Comparison of ENCODE assay signal across 13 cellular contexts in genomic region chr18:57533399-57533884, GRCh38. TPM values are rescaled to one million over a fixed set of nuclear protein-coding genes. Genes with fewer than 3 reads are reported as not detected.
DNase-seq lines count a peak whose midpoint lies in the region; ATAC-seq and TF ChIP-seq lines count a peak whose summit lies in the region.
"Had no signal": no experiment of that assay in that cellular context is flagged by ENCODE, and none has a peak within 500 bp of the region (broad histone marks: within the 10 kb centered on the region; RNA-seq: fewer than 3 reads in every experiment).

No MANE protein-coding gene starts in this region.

- no peak overlapping the region for H3K4me3 ChIP-seq in PC-3 (ENCODE audit: low read length)
- no peak overlapping the region for H3K4me3 ChIP-seq in fibroblast of the aortic adventitia (ENCODE audit: low read depth, low read length)
- H3K4me3 ChIP-seq in HAP-1 = no peak overlapping the region
- H3K4me3 ChIP-seq: MG63 had no signal

- H3K9me3 Mint-ChIP-seq in H9 (no peaks in the 10 kb centered on the region), neural crest cell (no peaks in the 10 kb centered on the region)
- H3K9me3 Mint-ChIP-seq: dendritic cell treated with granulocyte-macrophage colony-stimulating factor and Interleukin-4, amounts not matched to agents 40 ng/mL and 50 ng/mL, for 4 days had no signal

- no peak overlapping the region for H3T11ph ChIP-seq in H9 (ENCODE audit: low read length)

- H4K8ac ChIP-seq in H9 (replicated peaks; ENCODE audit: insufficient read length, low read depth, low read length) = no peak overlapping the region

- peaks cover 25 to 29% of the 10 kb centered on the region in 2 experiments for H3K4me1 Mint-ChIP-seq in H9
- peaks cover 35% of the 10 kb centered on the region for H3K4me1 Mint-ChIP-seq in neural crest cell

- H2BK120ac ChIP-seq in H9 (ENCODE audit: low read depth, low read length, poor library complexity, severe bottlenecking) = no peak overlapping the region

- H3K4me2 ChIP-seq in H9 (ENCODE audit: insufficient read depth, insufficient read length, low read length) (no peak overlapping the region), PC-3 (ENCODE audit: low read length) (no peak overlapping the region)

- H3K23me2 ChIP-seq in H9 (ENCODE audit: insufficient read length, low read depth, low read length, poor library complexity, severe bottlenecking) = no peaks in the 10 kb centered on the region

- H2BK15ac ChIP-seq in H9 (ENCODE audit: low read depth, low read length) = no peak overlapping the region

- H3K56ac ChIP-seq in H9 (ENCODE audit: insufficient read length, low read depth, low read length) = no peak overlapping the region

- no peak overlapping the region for H3K14ac ChIP-seq in H9 (ENCODE audit: insufficient read depth, low read length)

- H4K20me1 ChIP-seq in H9 (ENCODE audit: control insufficient read depth, insufficient read depth, insufficient read length) (no peaks in the 10 kb centered on the region), PC-3 (ENCODE audit: low read length) (no peaks in the 10 kb centered on the region)

- no peak overlapping the region for H2BK20ac ChIP-seq in H9 (ENCODE audit: low read depth, low read length, poor library complexity, severe bottlenecking)

- no peaks in the 10 kb centered on the region for H3K36me3 Mint-ChIP-seq in H9 (ENCODE audit: insufficient read depth in 1 of 3, low read depth in 3 of 3)
- no peaks in the 10 kb centered on the region for H3K36me3 Mint-ChIP-seq in neural crest cell (ENCODE audit: low read depth)

- H3K9me3 ChIP-seq in H9 (ENCODE audit: control insufficient read depth, low read depth, low read length) = no peaks in the 10 kb centered on the region
- no peaks in the 10 kb centered on the region for H3K9me3 ChIP-seq in PC-3 (ENCODE audit: low read length)
- H3K9me3 ChIP-seq in HAP-1 = no peaks in the 10 kb centered on the region
- H3K9me3 ChIP-seq: MG63 had no signal

- no peak overlapping the region for H4K5ac ChIP-seq in H9 (ENCODE audit: insufficient read length, low read depth, low read length)

- no peak overlapping the region for H3K23ac ChIP-seq in H9 (ENCODE audit: insufficient read length, low read depth, low read length)

- intact Hi-C loops in PC-3 (cut with micrococcal nuclease) = no loop called here

- no peaks in the 10 kb centered on the region for H3F3A ChIP-seq in PC-3 (ENCODE audit: low read length, unreplicated experiment)

- H3K4me3 Mint-ChIP-seq in H9 (no peak overlapping the region), neural crest cell (peak overlapping the region; percentile 1)
- H3K4me3 Mint-ChIP-seq: dendritic cell treated with granulocyte-macrophage colony-stimulating factor and Interleukin-4, amounts not matched to agents 40 ng/mL and 50 ng/mL, for 4 days had no signal

- no peaks in the 10 kb centered on the region for H3K79me1 ChIP-seq in H9 (ENCODE audit: insufficient read depth, low read depth, low read length, poor library complexity, severe bottlenecking)

- H3K27ac ChIP-seq in H9 (ENCODE audit: insufficient read length, low read depth, low read length) (no peak overlapping the region), PC-3 (ENCODE audit: low read length) (no peak overlapping the region), caudate nucleus (ENCODE audit: low read depth, low read length) (no peak overlapping the region)

- peak overlapping the region in 2 of 3 experiments; percentile 22 to 89; a peak in 3 of 7 replicates for H3K27ac Mint-ChIP-seq in H9
- no peak overlapping the region for H3K27ac Mint-ChIP-seq in neural crest cell (ENCODE audit: unreplicated experiment)
- H3K27ac Mint-ChIP-seq: dendritic cell treated with granulocyte-macrophage colony-stimulating factor and Interleukin-4, amounts not matched to agents 40 ng/mL and 50 ng/mL, for 4 days had no signal

- H3K9ac ChIP-seq in H9 (ENCODE audit: extremely low read depth, insufficient read length, low read length) (no peak overlapping the region), PC-3 (ENCODE audit: low read length) (no peak overlapping the region)

- TF ChIP-seq CTCF in H9 (conservative IDR thresholded peaks at IDR 0.05) = no peak
- TF ChIP-seq CTCF in PC-3 (conservative IDR thresholded peaks at IDR 0.05; ENCODE audit: low read depth, low read length) = no peak
- TF ChIP-seq CTCF in fibroblast of the aortic adventitia (IDR thresholded peaks at IDR 0.05; ENCODE audit: insufficient read depth, low read length) = no peak
- no peak for TF ChIP-seq CTCF in neural crest cell (conservative IDR thresholded peaks at IDR 0.05)

- POLR2A ChIA-PET in PC-3 (lab: Charles Lee; ENCODE audit: unreplicated experiment) = no interaction called here

- H2AK5ac ChIP-seq in H9 (ENCODE audit: insufficient read length, low read length) = no peak overlapping the region

- H2AFZ ChIP-seq in H9 (ENCODE audit: low read length) = no peak overlapping the region
- H2AFZ ChIP-seq in PC-3 (ENCODE audit: low read length) = no peak overlapping the region

- no CpG with 5 or more reads among the region's 9 CpGs for WGBS in H9 (ENCODE audit: extremely low coverage, insufficient read length, low lambda C conversion rate)

- H3K79me2 ChIP-seq in H9 (ENCODE audit: insufficient read depth, low read length) = no peaks in the 10 kb centered on the region
- no peaks in the 10 kb centered on the region for H3K79me2 ChIP-seq in PC-3 (ENCODE audit: low read length)

- H3K27me3 ChIP-seq in H9 (ENCODE audit: insufficient read depth, low read length) = no peaks in the 10 kb centered on the region
- H3K27me3 ChIP-seq in PC-3 (ENCODE audit: low read length) = peaks cover 20% of the 10 kb centered on the region
- H3K27me3 ChIP-seq in HAP-1 (ENCODE audit: low read depth) = no peaks in the 10 kb centered on the region
- H3K27me3 ChIP-seq: MG63 had no signal

- DNase-seq in H9 (peak; percentile 55), PC-3 (no peak), fibroblast of the aortic adventitia (ENCODE audit: low read depth) (peak; percentile 37), neural crest cell (ENCODE audit: low read depth, low spot score) (peak; percentile 14), caudate nucleus (lab: John Stamatoyannopoulos, UW) (no peak), HAP-1 (ENCODE audit: low spot score in 2 of 2) (no peak)
- DNase-seq: activated gamma-delta T cell, MG63, trophoblast cell had no signal

- no peak overlapping the region for H4K91ac ChIP-seq in H9 (ENCODE audit: insufficient read length, low read depth, low read length)

- H3K4me1 ChIP-seq in H9 (ENCODE audit: insufficient read depth, low read length) = peaks cover 5% of the 10 kb centered on the region; the same call in 1 of the 2 replicates
- H3K4me1 ChIP-seq in PC-3 (ENCODE audit: insufficient read depth, low read length) = no peaks in the 10 kb centered on the region
- no peaks in the 10 kb centered on the region for H3K4me1 ChIP-seq in HAP-1

- in situ Hi-C loops in HAP-1 (cut with MboI; ENCODE audit: low sequenced_read_pairs) = no loop called here

- ATAC-seq in PC-3 (peak; percentile 22; the same call in 1 of the 2 replicates), GM18498 (IDR thresholded peaks at IDR 0.05; ENCODE audit: unreplicated experiment) (no peak), HG02588 (IDR thresholded peaks at IDR 0.05; ENCODE audit: unreplicated experiment) (no peak)
- ATAC-seq: activated CD4-positive, CD25-positive, alpha-beta regulatory T cell treated with anti-CD3 and anti-CD28 coated beads, Interleukin-2, amount 50 U/mL, for 24 hours had no signal

- no peak overlapping the region for H2BK5ac ChIP-seq in H9 (ENCODE audit: insufficient read length, low read length)

- no peak overlapping the region for H3K4ac ChIP-seq in H9 (ENCODE audit: low read depth, low read length)

- H3K9me2 ChIP-seq in PC-3 (replicated peaks; ENCODE audit: low read length) = no peaks in the 10 kb centered on the region

- CTCF ChIA-PET in PC-3 (lab: Charles Lee) = interaction anchor here (0.5 kb wide), 1 partner anchor 87 kb away, joined by 8 read pairs; no protein-coding TSS in a partner anchor

- H3K27me3 Mint-ChIP-seq in H9 (ENCODE audit: low read depth) (no peaks in the 10 kb centered on the region), neural crest cell (ENCODE audit: low read depth) (peaks cover 5% of the 10 kb centered on the region)

- no peak overlapping the region for H3K18ac ChIP-seq in H9 (ENCODE audit: insufficient read length, low read depth, low read length)

- BruUV-seq in PC-3 (replicated peaks; lab: Mats Ljungman, UMichigan) = no TSS peak

- no peak overlapping the region for H2BK12ac ChIP-seq in H9 (ENCODE audit: insufficient read length, low read depth, low read length)

- H3K36me3 ChIP-seq in PC-3 (ENCODE audit: low read depth, low read length) (no peaks in the 10 kb centered on the region), HAP-1 (replicated peaks) (no peaks in the 10 kb centered on the region)
- H3K36me3 ChIP-seq: MG63 had no signal

RNA-seq across cellular contexts. Expression of gene FECH, which starts 53.1 kb away (rescaled TPM):
- total RNA-seq in H9 (2021) (24.1 and 24.8 TPM in 2 replicates), PC-3 (2014; rRNA removed) (87.7 and 136 TPM in 2 replicates), fibroblast of the aortic adventitia (ENCODE audit: low replicate concordance) (13.8 and 29.9 TPM in 2 replicates), neural crest cell (16.9 and 17.9 TPM in 2 replicates)

Comparison
In these comparisons a context has a peak if more than half of its experiments do, and no peak if none do; other contexts are left out.
1. DNase-seq: peak in H9 (single experiment), fibroblast of the aortic adventitia (single experiment) and neural crest cell (single experiment); none in PC-3 (single experiment), caudate nucleus (0 of 61) and HAP-1 (0 of 2).